Comparison of ENCODE assay signal across 1 cellular context in the genomic region with DNA sequence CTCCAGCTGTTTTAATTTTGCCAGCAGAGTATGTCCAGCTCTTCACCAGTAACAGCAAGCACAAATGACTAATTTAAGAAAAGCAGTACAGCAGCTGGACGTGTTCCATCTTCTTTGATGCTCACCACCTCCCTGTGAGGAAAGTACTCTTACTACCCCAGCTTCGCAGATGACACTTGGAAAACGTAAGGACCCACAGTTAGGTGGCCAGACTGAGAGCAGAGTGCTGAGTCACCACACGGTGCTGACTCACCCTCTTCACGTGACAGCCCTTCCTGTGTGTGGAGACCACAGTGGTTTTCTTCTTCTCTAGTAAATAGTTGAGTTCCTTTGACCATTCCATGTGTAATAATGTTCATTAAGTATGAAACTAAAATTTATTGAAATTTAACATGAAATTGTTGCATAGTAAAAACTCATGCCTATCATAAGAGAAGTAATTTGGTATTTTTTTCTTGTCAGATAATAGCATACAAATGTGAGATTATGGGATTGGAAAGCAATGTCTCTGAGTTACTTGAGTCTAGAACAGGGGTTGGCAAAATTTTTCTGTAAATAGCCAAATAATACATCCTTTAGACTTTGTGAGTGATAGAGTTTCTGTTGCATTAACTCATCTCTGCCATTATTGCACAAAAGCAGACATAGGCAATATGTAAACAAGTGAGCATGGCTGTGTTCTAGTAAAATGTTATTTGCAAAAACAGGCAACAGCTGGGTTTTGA.
A peak's percentile ranks its signal among the peaks of the same experiment; 100 is the strongest.
TF ChIP-seq lines count a peak whose summit lies in the region.

No MANE protein-coding gene starts in this region.

TF ChIP-seq in GM12878, 131 proteins besides CTCF, POLR2A, EP300 and RAD21 (continued from another document):
- TF ChIP-seq, protein P1, sequence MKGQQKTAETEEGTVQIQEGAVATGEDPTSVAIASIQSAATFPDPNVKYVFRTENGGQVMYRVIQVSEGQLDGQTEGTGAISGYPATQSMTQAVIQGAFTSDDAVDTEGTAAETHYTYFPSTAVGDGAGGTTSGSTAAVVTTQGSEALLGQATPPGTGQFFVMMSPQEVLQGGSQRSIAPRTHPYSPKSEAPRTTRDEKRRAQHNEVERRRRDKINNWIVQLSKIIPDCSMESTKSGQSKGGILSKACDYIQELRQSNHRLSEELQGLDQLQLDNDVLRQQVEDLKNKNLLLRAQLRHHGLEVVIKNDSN (IDR thresholded peaks at IDR 0.05; ENCODE audit: borderline replicate concordance, extremely low read length, insufficient read depth, low read depth, low read length), result peak; percentile 88
- TF ChIP-seq, protein P2, sequence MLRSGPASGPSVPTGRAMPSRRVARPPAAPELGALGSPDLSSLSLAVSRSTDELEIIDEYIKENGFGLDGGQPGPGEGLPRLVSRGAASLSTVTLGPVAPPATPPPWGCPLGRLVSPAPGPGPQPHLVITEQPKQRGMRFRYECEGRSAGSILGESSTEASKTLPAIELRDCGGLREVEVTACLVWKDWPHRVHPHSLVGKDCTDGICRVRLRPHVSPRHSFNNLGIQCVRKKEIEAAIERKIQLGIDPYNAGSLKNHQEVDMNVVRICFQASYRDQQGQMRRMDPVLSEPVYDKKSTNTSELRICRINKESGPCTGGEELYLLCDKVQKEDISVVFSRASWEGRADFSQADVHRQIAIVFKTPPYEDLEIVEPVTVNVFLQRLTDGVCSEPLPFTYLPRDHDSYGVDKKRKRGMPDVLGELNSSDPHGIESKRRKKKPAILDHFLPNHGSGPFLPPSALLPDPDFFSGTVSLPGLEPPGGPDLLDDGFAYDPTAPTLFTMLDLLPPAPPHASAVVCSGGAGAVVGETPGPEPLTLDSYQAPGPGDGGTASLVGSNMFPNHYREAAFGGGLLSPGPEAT (IDR thresholded peaks at IDR 0.05; ENCODE audit: low read depth), result peak; percentile 74
- TF ChIP-seq CHD2 (IDR thresholded peaks at IDR 0.05; ENCODE audit: borderline replicate concordance, low read depth, low read length), result no peak; the same call in 1 of the 2 replicates
- 0 out of 3 replicates have a peak, but pooled peaks have one; percentile 39 for TF ChIP-seq POU2F2 (IDR thresholded peaks at IDR 0.05; ENCODE audit: borderline replicate concordance, low read depth, low read length)
- TF ChIP-seq, protein P3, sequence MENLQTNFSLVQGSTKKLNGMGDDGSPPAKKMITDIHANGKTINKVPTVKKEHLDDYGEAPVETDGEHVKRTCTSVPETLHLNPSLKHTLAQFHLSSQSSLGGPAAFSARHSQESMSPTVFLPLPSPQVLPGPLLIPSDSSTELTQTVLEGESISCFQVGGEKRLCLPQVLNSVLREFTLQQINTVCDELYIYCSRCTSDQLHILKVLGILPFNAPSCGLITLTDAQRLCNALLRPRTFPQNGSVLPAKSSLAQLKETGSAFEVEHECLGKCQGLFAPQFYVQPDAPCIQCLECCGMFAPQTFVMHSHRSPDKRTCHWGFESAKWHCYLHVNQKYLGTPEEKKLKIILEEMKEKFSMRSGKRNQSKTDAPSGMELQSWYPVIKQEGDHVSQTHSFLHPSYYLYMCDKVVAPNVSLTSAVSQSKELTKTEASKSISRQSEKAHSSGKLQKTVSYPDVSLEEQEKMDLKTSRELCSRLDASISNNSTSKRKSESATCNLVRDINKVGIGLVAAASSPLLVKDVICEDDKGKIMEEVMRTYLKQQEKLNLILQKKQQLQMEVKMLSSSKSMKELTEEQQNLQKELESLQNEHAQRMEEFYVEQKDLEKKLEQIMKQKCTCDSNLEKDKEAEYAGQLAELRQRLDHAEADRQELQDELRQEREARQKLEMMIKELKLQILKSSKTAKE (IDR thresholded peaks at IDR 0.05; ENCODE audit: low read depth, poor library complexity, severe bottlenecking), result peak; percentile 82
- TF ChIP-seq ZNF207 (IDR thresholded peaks at IDR 0.05; ENCODE audit: borderline replicate concordance), result no peak
- 0 out of 2 replicates have a peak, but pooled peaks have one; percentile 44 for TF ChIP-seq WRNIP1 (IDR thresholded peaks at IDR 0.05; ENCODE audit: borderline replicate concordance, low read depth, low read length)
- peak; percentile 11 for TF ChIP-seq SP1 (IDR thresholded peaks at IDR 0.05; ENCODE audit: low read depth, low read length)
TF ChIP-seq in GM12878: peak in this region for 42.
